ENCODE assay signal across 1 cellular context in the genomic region with DNA sequence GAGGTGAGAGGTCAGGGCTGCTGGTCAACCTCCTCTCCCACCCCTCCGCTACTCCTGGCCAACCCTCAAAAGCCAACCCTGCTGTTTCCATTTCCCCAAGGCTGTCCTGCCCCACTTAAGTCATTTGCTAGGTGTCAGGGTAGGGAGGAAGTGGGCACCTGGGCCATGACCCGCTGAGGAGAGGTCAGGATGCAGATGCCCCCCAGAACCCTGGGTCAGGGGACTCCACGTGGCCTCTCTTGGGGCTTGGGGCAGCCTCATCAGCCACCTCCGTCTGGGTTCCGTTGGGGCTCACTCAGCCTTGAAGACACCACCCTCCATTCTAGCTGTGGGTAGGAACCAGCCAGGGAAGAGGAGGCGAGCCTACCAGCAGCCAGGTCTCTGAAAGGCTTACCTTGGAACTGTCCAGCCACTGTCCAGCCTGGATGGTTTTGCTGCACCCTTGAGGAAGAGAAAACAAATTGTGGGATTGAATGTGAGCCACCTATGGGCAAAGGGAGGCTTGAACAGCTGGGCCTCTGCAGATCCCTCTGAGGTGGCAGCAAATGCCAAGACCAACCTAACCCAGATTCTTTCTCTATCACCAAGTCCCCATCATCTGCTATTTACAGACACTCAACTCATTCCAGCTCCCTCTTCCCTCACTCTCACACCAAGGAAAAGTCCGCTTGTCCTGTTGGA.
TF ChIP-seq lines count a peak whose summit lies in the region.

No MANE protein-coding gene starts in this region.

TF ChIP-seq in HEK293, 187 proteins besides CTCF, POLR2A, EP300 and RAD21 (continued from another document):
- TF ChIP-seq, protein P1, sequence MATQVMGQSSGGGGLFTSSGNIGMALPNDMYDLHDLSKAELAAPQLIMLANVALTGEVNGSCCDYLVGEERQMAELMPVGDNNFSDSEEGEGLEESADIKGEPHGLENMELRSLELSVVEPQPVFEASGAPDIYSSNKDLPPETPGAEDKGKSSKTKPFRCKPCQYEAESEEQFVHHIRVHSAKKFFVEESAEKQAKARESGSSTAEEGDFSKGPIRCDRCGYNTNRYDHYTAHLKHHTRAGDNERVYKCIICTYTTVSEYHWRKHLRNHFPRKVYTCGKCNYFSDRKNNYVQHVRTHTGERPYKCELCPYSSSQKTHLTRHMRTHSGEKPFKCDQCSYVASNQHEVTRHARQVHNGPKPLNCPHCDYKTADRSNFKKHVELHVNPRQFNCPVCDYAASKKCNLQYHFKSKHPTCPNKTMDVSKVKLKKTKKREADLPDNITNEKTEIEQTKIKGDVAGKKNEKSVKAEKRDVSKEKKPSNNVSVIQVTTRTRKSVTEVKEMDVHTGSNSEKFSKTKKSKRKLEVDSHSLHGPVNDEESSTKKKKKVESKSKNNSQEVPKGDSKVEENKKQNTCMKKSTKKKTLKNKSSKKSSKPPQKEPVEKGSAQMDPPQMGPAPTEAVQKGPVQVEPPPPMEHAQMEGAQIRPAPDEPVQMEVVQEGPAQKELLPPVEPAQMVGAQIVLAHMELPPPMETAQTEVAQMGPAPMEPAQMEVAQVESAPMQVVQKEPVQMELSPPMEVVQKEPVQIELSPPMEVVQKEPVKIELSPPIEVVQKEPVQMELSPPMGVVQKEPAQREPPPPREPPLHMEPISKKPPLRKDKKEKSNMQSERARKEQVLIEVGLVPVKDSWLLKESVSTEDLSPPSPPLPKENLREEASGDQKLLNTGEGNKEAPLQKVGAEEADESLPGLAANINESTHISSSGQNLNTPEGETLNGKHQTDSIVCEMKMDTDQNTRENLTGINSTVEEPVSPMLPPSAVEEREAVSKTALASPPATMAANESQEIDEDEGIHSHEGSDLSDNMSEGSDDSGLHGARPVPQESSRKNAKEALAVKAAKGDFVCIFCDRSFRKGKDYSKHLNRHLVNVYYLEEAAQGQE (tag by site-specific recombination; IDR thresholded peaks at IDR 0.05), result peak; percentile 60
TF ChIP-seq in HEK293: peak in this region for 1.
